Comparison of ENCODE assay signal across 17 cellular contexts in the genomic region with DNA sequence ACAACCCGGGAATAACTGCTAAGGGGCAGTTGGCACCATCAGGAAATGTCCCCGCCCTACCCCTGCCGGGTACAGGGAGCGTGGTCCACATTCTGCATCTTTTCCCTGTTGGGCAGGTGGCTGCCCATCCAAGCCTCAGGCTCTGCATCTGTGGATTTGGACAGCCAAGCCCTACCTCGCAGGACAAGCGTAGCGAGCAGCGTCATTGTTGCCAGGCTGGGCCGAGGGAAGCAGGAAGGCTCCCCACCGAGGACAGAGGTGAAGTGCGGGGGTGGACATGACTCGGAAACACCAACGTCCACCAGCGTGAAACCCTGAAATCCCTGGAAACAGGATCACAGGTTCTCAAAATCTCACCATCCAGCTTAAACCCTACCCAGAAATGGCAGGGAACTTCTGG.
DNase-seq lines count a peak whose midpoint lies in the region; ATAC-seq, FAIRE-seq and TF ChIP-seq lines count a peak whose summit lies in the region.
"Had no signal": no experiment of that assay in that cellular context is flagged by ENCODE, and none has a peak within 500 bp of the region (broad histone marks: within the 10 kb centered on the region; RNA-seq: fewer than 3 reads in every experiment).

No MANE protein-coding gene starts in this region.

- H3K56ac ChIP-seq in mesendoderm (ENCODE audit: low read length), result peak overlapping the region; percentile 37

- TF ChIP-seq CTCF in smooth muscle cell (IDR thresholded peaks at IDR 0.05; ENCODE audit: borderline replicate concordance, insufficient read depth, poor library complexity, severe bottlenecking), result no peak

- no peaks in the 10 kb centered on the region for H3K27me3 ChIP-seq in BLaER1 treated with 17β-estradiol and CSF1 and Interleukin-3, amounts not matched to agents 10 nM and 100 nM
- H3K27me3 ChIP-seq in mesendoderm (ENCODE audit: insufficient read depth, low read length, poor library complexity), result no peaks in the 10 kb centered on the region
- no peaks in the 10 kb centered on the region for H3K27me3 ChIP-seq in smooth muscle cell (ENCODE audit: low read depth)
- H3K27me3 ChIP-seq: thyroid gland had no signal

- no peak overlapping the region for H2BK120ac ChIP-seq in mesendoderm (ENCODE audit: low read depth, low read length)

- no peak overlapping the region for H3K4ac ChIP-seq in mesendoderm (ENCODE audit: low read depth, low read length)

- peak overlapping the region; percentile 27 for H2BK5ac ChIP-seq in mesendoderm (ENCODE audit: low read length)

- H3K27me3 Mint-ChIP-seq in activated T-helper 2 cell treated with anti-CD3 and anti-CD28 coated beads, Interferon-gamma antibody, Interleukin-2, Interleukin-4, amounts not matched to agents 10 μg/mL and 5 μg/mL and 100 μg/mL, durations not matched to agents 14 hours and 24 hours and 36 hours (ENCODE audit: low read depth), result no peaks in the 10 kb centered on the region
- H3K27me3 Mint-ChIP-seq: central memory CD8-positive, alpha-beta T cell had no signal

- FAIRE-seq in GM12891 (lab: Jason Lieb, UNC), result peak; percentile 50

- intact Hi-C loops in activated T-helper 2 cell treated with anti-CD3 and anti-CD28 coated beads, Interferon-gamma antibody, Interleukin-2, Interleukin-4, amounts not matched to agents 10 μg/mL and 5 μg/mL and 100 μg/mL, durations not matched to agents 14 hours and 24 hours and 36 hours (cut with micrococcal nuclease), result loop anchor here (5.0 kb wide), 1 partner anchor 80 kb away; no protein-coding TSS in a partner anchor

- no peak overlapping the region for H3K18ac ChIP-seq in mesendoderm (ENCODE audit: low read length)

- peak overlapping the region; percentile 27 for H2AK5ac ChIP-seq in mesendoderm (ENCODE audit: low read length)

- DNase-seq in GM12891 (ENCODE audit: insufficient read length, low spot score) (no peak), mesendoderm (peak; percentile 21), NCI-H1694 (lab: John Stamatoyannopoulos, UW) (no peak), smooth muscle cell (lab: John Stamatoyannopoulos, UW; ENCODE audit: unreplicated experiment) (no peak), kidney tubule cell (ENCODE audit: low spot score) (no peak)
- DNase-seq in activated T-helper 2 cell treated with anti-CD3 and anti-CD28 coated beads, Interferon-gamma antibody, Interleukin-2, Interleukin-4, amounts not matched to agents 10 μg/mL and 5 μg/mL and 100 μg/mL, durations not matched to agents 14 hours and 24 hours and 36 hours (ENCODE audit: low spot score), result no peak
- DNase-seq: activated CD4-positive, CD25-positive, alpha-beta regulatory T cell; effector memory CD4-positive, alpha-beta T cell; left cardiac atrium; NCI-H2029; NCI-H446 treated with DMSO at 0.1 percent for 48 hours had no signal

- peaks cover 32% of the 10 kb centered on the region for H3K36me3 Mint-ChIP-seq in activated T-helper 2 cell treated with anti-CD3 and anti-CD28 coated beads, Interferon-gamma antibody, Interleukin-2, Interleukin-4, amounts not matched to agents 10 μg/mL and 5 μg/mL and 100 μg/mL, durations not matched to agents 14 hours and 24 hours and 36 hours (ENCODE audit: low read depth)

- no peak overlapping the region for H2BK15ac ChIP-seq in mesendoderm (replicated peaks; ENCODE audit: low read depth)

- no peak overlapping the region for H3K4me3 Mint-ChIP-seq in activated T-helper 2 cell treated with anti-CD3 and anti-CD28 coated beads, Interferon-gamma antibody, Interleukin-2, Interleukin-4, amounts not matched to agents 10 μg/mL and 5 μg/mL and 100 μg/mL, durations not matched to agents 14 hours and 24 hours and 36 hours (ENCODE audit: low read depth)
- H3K4me3 Mint-ChIP-seq: central memory CD8-positive, alpha-beta T cell; neural crest cell had no signal

- H3K9ac ChIP-seq in BLaER1 treated with 17β-estradiol and CSF1 and Interleukin-3, amounts not matched to agents 10 nM and 100 nM, result peak overlapping the region in 5 of 11 experiments; percentile 16 to 57 (median 25); a peak in 7 of 22 replicates
- peak overlapping the region; percentile 10 for H3K9ac ChIP-seq in mesendoderm (ENCODE audit: low read length)
- H3K9ac ChIP-seq in smooth muscle cell (ENCODE audit: low read depth), result no peak overlapping the region

- H3K9me3 Mint-ChIP-seq in activated T-helper 2 cell treated with anti-CD3 and anti-CD28 coated beads, Interferon-gamma antibody, Interleukin-2, Interleukin-4, amounts not matched to agents 10 μg/mL and 5 μg/mL and 100 μg/mL, durations not matched to agents 14 hours and 24 hours and 36 hours, result no peaks in the 10 kb centered on the region
- H3K9me3 Mint-ChIP-seq: central memory CD8-positive, alpha-beta T cell; neural crest cell had no signal

- no peaks in the 10 kb centered on the region for H3F3A ChIP-seq in smooth muscle cell (ENCODE audit: low read depth)

- no peak for TF ChIP-seq POLR2A in GM12891 (IDR thresholded peaks at IDR 0.05; ENCODE audit: low read depth, low read length)

- peaks cover 38 to 71% (median 50%) of the 10 kb centered on the region in 10 experiments for H3K4me1 ChIP-seq in BLaER1 treated with 17β-estradiol and CSF1 and Interleukin-3, amounts not matched to agents 10 nM and 100 nM
- H3K4me1 ChIP-seq in mesendoderm (ENCODE audit: control insufficient read depth, low read depth, low read length) (peaks cover 9% of the 10 kb centered on the region), smooth muscle cell (ENCODE audit: low read depth) (no peaks in the 10 kb centered on the region)
- H3K4me1 ChIP-seq: thyroid gland had no signal

- peak overlapping the region; percentile 88 for H3K27ac Mint-ChIP-seq in activated T-helper 2 cell treated with anti-CD3 and anti-CD28 coated beads, Interferon-gamma antibody, Interleukin-2, Interleukin-4, amounts not matched to agents 10 μg/mL and 5 μg/mL and 100 μg/mL, durations not matched to agents 14 hours and 24 hours and 36 hours

- H3K79me2 ChIP-seq in mesendoderm (ENCODE audit: control insufficient read depth, insufficient read depth, low read length) (no peaks in the 10 kb centered on the region), smooth muscle cell (ENCODE audit: low read depth) (no peaks in the 10 kb centered on the region)

- H3K23ac ChIP-seq in mesendoderm (ENCODE audit: low read length), result no peak overlapping the region

- peak overlapping the region; percentile 73 to 89 (median 84) for H3K4me2 ChIP-seq in BLaER1 treated with 17β-estradiol and CSF1 and Interleukin-3, amounts not matched to agents 10 nM and 100 nM
- H3K4me2 ChIP-seq in mesendoderm (ENCODE audit: low read length) (no peak overlapping the region), smooth muscle cell (no peak overlapping the region)

- H2AFZ ChIP-seq in smooth muscle cell (ENCODE audit: low read depth), result no peak overlapping the region

- H3K4me3 ChIP-seq in BLaER1 treated with 17β-estradiol and CSF1 and Interleukin-3, amounts not matched to agents 10 nM and 100 nM, result no peak overlapping the region
- H3K4me3 ChIP-seq in mesendoderm (ENCODE audit: low read length) (no peak overlapping the region), smooth muscle cell (no peak overlapping the region)
- H3K4me3 ChIP-seq: SK-N-MC, thyroid gland had no signal

- H4K5ac ChIP-seq in mesendoderm (ENCODE audit: low read length), result no peak overlapping the region

- H3K9me3 ChIP-seq in BLaER1 treated with 17β-estradiol and CSF1 and Interleukin-3, amounts not matched to agents 10 nM and 100 nM (replicated peaks in 1 of 11), result no peaks in the 10 kb centered on the region
- H3K9me3 ChIP-seq in smooth muscle cell (replicated peaks; ENCODE audit: low read depth), result no peaks in the 10 kb centered on the region
- H3K9me3 ChIP-seq: thyroid gland had no signal

- H4K8ac ChIP-seq in mesendoderm (ENCODE audit: low read depth, low read length), result no peak overlapping the region

- H3K36me3 ChIP-seq in BLaER1 treated with 17β-estradiol and CSF1 and Interleukin-3, amounts not matched to agents 10 nM and 100 nM, result peaks cover 0 to 30% (median 9%) of the 10 kb centered on the region in 11 experiments; a peak in 12 of 22 replicates
- no peaks in the 10 kb centered on the region for H3K36me3 ChIP-seq in mesendoderm (ENCODE audit: control insufficient read depth, insufficient read depth, low read length)
- no peaks in the 10 kb centered on the region for H3K36me3 ChIP-seq in smooth muscle cell (ENCODE audit: low read depth)

- no peak for ATAC-seq in HG03039 (IDR thresholded peaks at IDR 0.05; ENCODE audit: unreplicated experiment)

- H4K20me1 ChIP-seq in BLaER1 treated with 17β-estradiol and CSF1 and Interleukin-3, amounts not matched to agents 10 nM and 100 nM, result peaks cover 0 to 38% (median 0%) of the 10 kb centered on the region in 11 experiments; a peak in 7 of 22 replicates
- no peaks in the 10 kb centered on the region for H4K20me1 ChIP-seq in smooth muscle cell (ENCODE audit: low read depth)

- peak overlapping the region in 9 of 11 experiments; percentile 6 to 68 (median 48); a peak in 12 of 22 replicates for H3K27ac ChIP-seq in BLaER1 treated with 17β-estradiol and CSF1 and Interleukin-3, amounts not matched to agents 10 nM and 100 nM
- no peak overlapping the region for H3K27ac ChIP-seq in mesendoderm (ENCODE audit: low read depth, low read length)
- no peak overlapping the region for H3K27ac ChIP-seq in smooth muscle cell (ENCODE audit: low read depth)
- H3K27ac ChIP-seq: SK-N-MC, thyroid gland had no signal

- peaks cover 55% of the 10 kb centered on the region for H3K4me1 Mint-ChIP-seq in activated T-helper 2 cell treated with anti-CD3 and anti-CD28 coated beads, Interferon-gamma antibody, Interleukin-2, Interleukin-4, amounts not matched to agents 10 μg/mL and 5 μg/mL and 100 μg/mL, durations not matched to agents 14 hours and 24 hours and 36 hours (ENCODE audit: low read depth)
- H3K4me1 Mint-ChIP-seq: neural crest cell had no signal

- H3K79me1 ChIP-seq in mesendoderm (ENCODE audit: low read length), result no peaks in the 10 kb centered on the region

- WGBS in mesendoderm (ENCODE audit: extremely low coverage, insufficient coverage, low lambda C conversion rate), result no CpG with 5 or more reads among the region's 14 CpGs
- 91% methylated on average over 13 of the region's 14 CpGs for WGBS in smooth muscle cell (ENCODE audit: low lambda C conversion rate)

TF ChIP-seq in GM12891, 5 proteins besides CTCF, POLR2A, EP300 and RAD21:
- TF ChIP-seq POLR2AphosphoS5 (IDR thresholded peaks at IDR 0.05; ENCODE audit: low read depth, low read length) (no peak), POU2F2 (IDR thresholded peaks at IDR 0.05; ENCODE audit: low read depth, low read length) (no peak), SPI1 (IDR thresholded peaks at IDR 0.05; ENCODE audit: low read depth, low read length) (no peak), TAF1 (IDR thresholded peaks at IDR 0.05; ENCODE audit: low read depth, low read length) (no peak), PAX5 (IDR thresholded peaks at IDR 0.05; ENCODE audit: insufficient read depth, low read length, severe bottlenecking) (no peak)

Comparison
In these comparisons a context has a peak if more than half of its experiments do, and no peak if none do; other contexts are left out.
1. H3K27ac ChIP-seq: peak in BLaER1 treated with 17β-estradiol and CSF1 and Interleukin-3, amounts not matched to agents 10 nM and 100 nM (9 of 11); none in mesendoderm (single experiment) and smooth muscle cell (single experiment).
2. H3K4me2 ChIP-seq: peak in BLaER1 treated with 17β-estradiol and CSF1 and Interleukin-3, amounts not matched to agents 10 nM and 100 nM (11 of 11); none in mesendoderm (single experiment) and smooth muscle cell (single experiment).